8 cellular contexts compared by ENCODE assay signal in the genomic region with DNA sequence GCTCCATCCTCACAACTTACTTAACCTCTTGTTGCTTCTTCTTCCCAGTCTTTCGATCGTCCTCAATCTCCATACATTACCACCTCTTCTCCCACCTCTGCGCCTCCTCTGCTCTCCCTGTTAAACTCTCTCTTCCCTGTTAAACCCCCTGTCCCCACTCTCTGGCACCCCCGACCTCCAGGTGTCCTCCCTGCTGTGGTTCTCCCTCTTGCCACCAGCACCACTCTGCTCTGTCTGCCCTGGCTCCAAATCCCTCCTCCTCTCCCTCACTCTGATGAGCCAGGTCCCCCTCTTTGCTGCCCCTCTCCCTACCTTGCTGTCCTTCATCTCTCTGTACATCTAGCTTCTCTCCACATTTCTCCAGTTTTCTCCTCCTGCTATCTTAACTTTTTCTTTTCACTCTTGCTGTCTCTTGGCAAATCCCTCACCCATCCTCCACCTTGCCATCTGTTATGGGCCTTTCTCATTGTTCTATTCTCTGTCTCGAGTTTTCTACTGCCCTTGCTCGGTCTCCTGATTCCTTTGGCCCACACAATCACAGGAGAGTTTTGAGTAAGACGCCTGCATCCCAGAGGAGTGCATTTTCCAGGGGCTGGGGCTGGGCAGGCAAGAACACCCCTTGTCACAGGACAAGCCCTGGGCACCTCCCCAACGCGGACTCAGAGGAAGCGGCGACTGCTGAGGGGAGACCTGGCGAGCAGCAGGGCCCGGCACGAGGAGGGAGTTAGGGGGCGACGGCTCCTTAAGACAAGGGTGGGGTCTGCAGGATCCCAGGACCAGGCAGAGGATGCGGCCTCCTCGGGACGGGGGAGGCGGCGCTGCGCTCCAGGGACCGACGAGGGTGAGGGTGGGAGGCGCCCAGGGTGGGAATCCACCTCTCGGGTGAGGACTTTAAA. TPM values are rescaled to one million over a fixed set of nuclear protein-coding genes. Genes with fewer than 3 reads are reported as not detected.
DNase-seq lines count a peak whose midpoint lies in the region; ATAC-seq and TF ChIP-seq lines count a peak whose summit lies in the region.

No MANE protein-coding gene starts in this region.

- no peaks in the 10 kb centered on the region for H3K9me3 ChIP-seq in H9 (ENCODE audit: control insufficient read depth, low read depth, low read length)

- H3K4me2 ChIP-seq in H9 (ENCODE audit: insufficient read depth, insufficient read length, low read length) = peak overlapping the region; percentile 21

- no peak overlapping the region for H4K5ac ChIP-seq in H9 (ENCODE audit: insufficient read length, low read depth, low read length)

- H3K23me2 ChIP-seq in H9 (ENCODE audit: insufficient read length, low read depth, low read length, poor library complexity, severe bottlenecking) = peaks cover 10% of the 10 kb centered on the region

- H3K23ac ChIP-seq in H9 (ENCODE audit: insufficient read length, low read depth, low read length) = no peak overlapping the region

- peaks cover 6% of the 10 kb centered on the region; the same call in 1 of the 2 replicates for H3K27me3 ChIP-seq in H9 (ENCODE audit: insufficient read depth, low read length)

- H2AK5ac ChIP-seq in H9 (ENCODE audit: insufficient read length, low read length) = no peak overlapping the region

- H3K79me2 ChIP-seq in H9 (ENCODE audit: insufficient read depth, low read length) = no peaks in the 10 kb centered on the region

- no peak for ATAC-seq in HG03521 (IDR thresholded peaks at IDR 0.05; ENCODE audit: unreplicated experiment)
- no peak for ATAC-seq in HG03159 (IDR thresholded peaks at IDR 0.05; ENCODE audit: unreplicated experiment)
- no peak for ATAC-seq in GM18505 (IDR thresholded peaks at IDR 0.05; ENCODE audit: unreplicated experiment)

- no peak overlapping the region for H3K4ac ChIP-seq in H9 (ENCODE audit: low read depth, low read length)

- no peak overlapping the region for H4K91ac ChIP-seq in H9 (ENCODE audit: insufficient read length, low read depth, low read length)

- H3K4me3 ChIP-seq in skeletal muscle cell (ENCODE audit: low read depth, low read length) = peak overlapping the region; percentile 49

- peak overlapping the region; percentile 71 to 87 for H3K4me3 Mint-ChIP-seq in H9
- H3K4me3 Mint-ChIP-seq in activated naive CD8-positive, alpha-beta T cell treated with anti-CD3 and anti-CD28 coated beads for 36 hours = peak overlapping the region; percentile 78

- H2BK20ac ChIP-seq in H9 (ENCODE audit: low read depth, low read length, poor library complexity, severe bottlenecking) = no peak overlapping the region

- DNase-seq in H9 = peak; percentile 46
- no peak for DNase-seq in activated naive CD8-positive, alpha-beta T cell treated with anti-CD3 and anti-CD28 coated beads for 36 hours
- DNase-seq in hepatic stellate cell (ENCODE audit: low spot score) = peak; percentile 5
- no peak for DNase-seq in skeletal muscle cell (ENCODE audit: low read depth)
- no peak for DNase-seq in AG08395 (ENCODE audit: low spot score)

- no peak overlapping the region for H2AFZ ChIP-seq in H9 (ENCODE audit: low read length)

- H3K9me3 Mint-ChIP-seq in H9 = 0 out of 5 replicates have a peak, but pooled peaks cover 2 to 6% of the 10 kb centered on the region in 2 experiments
- peaks cover 12% of the 10 kb centered on the region for H3K9me3 Mint-ChIP-seq in activated naive CD8-positive, alpha-beta T cell treated with anti-CD3 and anti-CD28 coated beads for 36 hours

- H3K56ac ChIP-seq in H9 (ENCODE audit: insufficient read length, low read depth, low read length) = no peak overlapping the region

- TF ChIP-seq POLR2A in GM18505 (IDR thresholded peaks at IDR 0.05; ENCODE audit: borderline replicate concordance, extremely low read depth, insufficient read depth, insufficient read length) = no peak

- no peak overlapping the region; the same call in 1 of the 2 replicates for H2BK15ac ChIP-seq in H9 (ENCODE audit: low read depth, low read length)

- H3K27ac ChIP-seq in H9 (ENCODE audit: insufficient read length, low read depth, low read length) = no peak overlapping the region

- H3K4me1 ChIP-seq in H9 (ENCODE audit: insufficient read depth, low read length) = no peaks in the 10 kb centered on the region; the same call in 1 of the 2 replicates

- H3K4me1 Mint-ChIP-seq in H9 = peaks cover 15 to 18% of the 10 kb centered on the region in 2 experiments
- H3K4me1 Mint-ChIP-seq in activated naive CD8-positive, alpha-beta T cell treated with anti-CD3 and anti-CD28 coated beads for 36 hours = peaks cover 10% of the 10 kb centered on the region

- H3K14ac ChIP-seq in H9 (ENCODE audit: insufficient read depth, low read length) = no peak overlapping the region

- H4K8ac ChIP-seq in H9 (replicated peaks; ENCODE audit: insufficient read length, low read depth, low read length) = no peak overlapping the region

- WGBS in H9 (ENCODE audit: extremely low coverage, insufficient read length, low lambda C conversion rate) = 100% methylated on average over 3 of the region's 26 CpGs

- no peak overlapping the region for H3K9ac ChIP-seq in H9 (ENCODE audit: extremely low read depth, insufficient read length, low read length)

- H3K79me1 ChIP-seq in H9 (ENCODE audit: insufficient read depth, low read depth, low read length, poor library complexity, severe bottlenecking) = no peaks in the 10 kb centered on the region

- peaks cover 55% of the 10 kb centered on the region for H3K27me3 Mint-ChIP-seq in H9 (ENCODE audit: low read depth)
- H3K27me3 Mint-ChIP-seq in activated naive CD8-positive, alpha-beta T cell treated with anti-CD3 and anti-CD28 coated beads for 36 hours = peaks cover 7% of the 10 kb centered on the region

- no peaks in the 10 kb centered on the region for H4K20me1 ChIP-seq in H9 (ENCODE audit: control insufficient read depth, insufficient read depth, insufficient read length)

- H3T11ph ChIP-seq in H9 (ENCODE audit: low read length) = no peak overlapping the region

- H3K27ac Mint-ChIP-seq in H9 = no peak overlapping the region
- no peak overlapping the region for H3K27ac Mint-ChIP-seq in activated naive CD8-positive, alpha-beta T cell treated with anti-CD3 and anti-CD28 coated beads for 36 hours

- H2BK12ac ChIP-seq in H9 (ENCODE audit: insufficient read length, low read depth, low read length) = no peak overlapping the region

- no peak overlapping the region for H2BK120ac ChIP-seq in H9 (ENCODE audit: low read depth, low read length, poor library complexity, severe bottlenecking)

- no peaks in the 10 kb centered on the region for H3K36me3 Mint-ChIP-seq in H9 (ENCODE audit: insufficient read depth in 1 of 3, low read depth in 3 of 3)
- H3K36me3 Mint-ChIP-seq in activated naive CD8-positive, alpha-beta T cell treated with anti-CD3 and anti-CD28 coated beads for 36 hours = peaks cover 31% of the 10 kb centered on the region

- no peak overlapping the region for H3K18ac ChIP-seq in H9 (ENCODE audit: insufficient read length, low read depth, low read length)

- no peak for TF ChIP-seq CTCF in H9 (conservative IDR thresholded peaks at IDR 0.05)

- H2BK5ac ChIP-seq in H9 (ENCODE audit: insufficient read length, low read length) = no peak overlapping the region

RNA-seq across cellular contexts. Expression of gene ERVV-1, which starts 21.4 kb away (rescaled TPM):
- not detected in 2 replicates for total RNA-seq in H9 (2021)
- total RNA-seq in activated naive CD8-positive, alpha-beta T cell treated with anti-CD3 and anti-CD28 coated beads for 36 hours = not detected

RNA-seq across cellular contexts. Expression of gene ZNF816, which starts 29.7 kb away (rescaled TPM):
- 14.0 and 15.1 TPM in 2 replicates for total RNA-seq in H9 (2021)
- total RNA-seq in activated naive CD8-positive, alpha-beta T cell treated with anti-CD3 and anti-CD28 coated beads for 36 hours = 10 to 100 TPM; 11.1 to 12.0 TPM

RNA-seq across cellular contexts. Expression of gene ERVV-2, which starts 52.2 kb away (rescaled TPM):
- not detected in 2 replicates for total RNA-seq in H9 (2021)
- total RNA-seq in activated naive CD8-positive, alpha-beta T cell treated with anti-CD3 and anti-CD28 coated beads for 36 hours = not detected

Comparison
In these comparisons a context has a peak if more than half of its experiments do, and no peak if none do; other contexts are left out.
1. DNase-seq: peak in H9 (single experiment) and hepatic stellate cell (single experiment); none in activated naive CD8-positive, alpha-beta T cell treated with anti-CD3 and anti-CD28 coated beads for 36 hours (single experiment), skeletal muscle cell (single experiment) and AG08395 (single experiment).